In genomic region chr9:12723409-12724028, GRCh38 we compare ENCODE assay signal across 8 cellular contexts. TPM values are rescaled to one million over a fixed set of nuclear protein-coding genes. Genes with fewer than 3 reads are reported as not detected.
DNase-seq lines count a peak whose midpoint lies in the region; ATAC-seq and TF ChIP-seq lines count a peak whose summit lies in the region.

No MANE protein-coding gene starts in this region.

- H3K36me3 ChIP-seq in MG63, result no peaks in the 10 kb centered on the region

- H3K4me3 ChIP-seq in HFF-Myc (replicated peaks; ENCODE audit: low read depth, low read length), result no peak overlapping the region
- no peak overlapping the region for H3K4me3 ChIP-seq in MG63

- no peaks in the 10 kb centered on the region for H3K9me3 ChIP-seq in MG63

- TF ChIP-seq CTCF in HFF-Myc (IDR thresholded peaks at IDR 0.05; ENCODE audit: low read depth, low read length, missing control alignments), result peak; percentile 21

- DNase-seq in ACHN (peak; percentile 37), HFF-Myc (ENCODE audit: extremely low read depth, low read depth) (no peak), SW480 (ENCODE audit: low spot score) (peak; percentile 39), kidney glomerular epithelial cell (lab: John Stamatoyannopoulos, UW) (peak; percentile 17), MG63 (no peak)

- H3K27me3 ChIP-seq in MG63, result no peaks in the 10 kb centered on the region

- in situ Hi-C loops in ACHN (cut with HindIII; ENCODE audit: low pct_ligation_motif_present, low pct_unique_long_range_greater_than_20kb, low sequenced_read_pairs), result no loop called here

- no peak for ATAC-seq in HG03442 (IDR thresholded peaks at IDR 0.05; ENCODE audit: unreplicated experiment)
- ATAC-seq in HG02571 (IDR thresholded peaks at IDR 0.05; ENCODE audit: unreplicated experiment), result no peak
- no peak for ATAC-seq in HG03342 (IDR thresholded peaks at IDR 0.05; ENCODE audit: unreplicated experiment)

RNA-seq across cellular contexts. Expression of gene TYRP1, which starts 30.3 kb away (rescaled TPM):
- 2.9 and 3.4 TPM in 2 replicates for total RNA-seq in MG63 (2014; rRNA removed; shearing (Covaris generic); ENCODE audit: low replicate concordance)

RNA-seq across cellular contexts. Expression of gene LURAP1L, which starts 51.3 kb away (rescaled TPM):
- total RNA-seq in MG63 (2014; rRNA removed; shearing (Covaris generic); ENCODE audit: low replicate concordance), result 67.0 and 69.9 TPM in 2 replicates

Comparison
In these comparisons a context has a peak if more than half of its experiments do, and no peak if none do; other contexts are left out.
1. DNase-seq: peak in ACHN (single experiment), SW480 (single experiment) and kidney glomerular epithelial cell (single experiment); none in HFF-Myc (single experiment) and MG63 (single experiment).